In the genomic region with DNA sequence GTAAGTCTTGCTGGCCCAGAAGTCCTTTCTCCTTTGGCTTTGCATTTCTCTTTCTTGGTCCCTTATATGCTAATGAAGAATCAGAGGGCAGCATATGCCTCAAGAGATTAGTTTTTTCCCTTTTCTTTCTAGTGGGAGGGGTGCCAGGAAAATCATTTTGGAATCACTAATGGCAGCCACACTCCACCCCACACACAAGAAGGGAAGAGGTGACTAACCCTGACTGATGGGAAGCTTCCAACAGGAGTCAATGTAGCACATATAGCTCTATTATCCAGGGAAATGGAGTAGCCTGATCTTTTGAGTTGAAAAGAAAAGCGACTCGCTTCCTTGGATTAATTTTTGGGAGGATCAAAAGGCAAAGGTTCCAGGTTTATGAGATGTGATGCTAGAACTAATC, we compare ENCODE assay signal across 23 cellular contexts.
"Had no signal": no experiment of that assay in that cellular context is flagged by ENCODE, and none has a peak within 500 bp of the region (broad histone marks: within the 10 kb centered on the region; RNA-seq: fewer than 3 reads in every experiment).

No MANE protein-coding gene starts in this region.

- H3K9me3 ChIP-seq: body of pancreas had no signal

- H3K4me1 ChIP-seq: body of pancreas had no signal

- H3K27ac ChIP-seq: body of pancreas, VCaP had no signal

- DNase-seq: activated CD4-positive, alpha-beta memory T cell treated with anti-CD3 and anti-CD28 coated beads for 36 hours; activated CD4-positive, alpha-beta T cell treated with anti-CD3 and anti-CD28 coated beads, Interleukin-2, amount 10 ng/mL, durations not matched to agents 7 days and 5 days; activated CD4-positive, CD25-positive, alpha-beta regulatory T cell; activated CD8-positive, alpha-beta memory T cell treated with anti-CD3 and anti-CD28 coated beads for 24 hours; activated gamma-delta T cell; activated naive CD4-positive, alpha-beta T cell treated with anti-CD3 and anti-CD28 coated beads for 36 hours; activated T-cell treated with anti-CD3 and anti-CD28 coated beads, Interleukin-2, amount 50 U/mL, for 48 hours; amygdala; body of pancreas; KG1; MV-4-11; NCI-H1092 treated with DMSO at 0.1 percent for 48 hours; NCI-H1436; NCI-H1694 treated with DMSO at 0.1 percent for 48 hours; NCI-H2029 treated with DMSO at 0.1 percent for 48 hours; NCI-H446; NCI-H524; SHP77 treated with DMSO at 0.1 percent for 48 hours; T-helper 17 cell; T1000 had no signal

- H3K27me3 ChIP-seq: body of pancreas had no signal

- FAIRE-seq: RCC 7860, TTC549 had no signal

- H3K4me3 ChIP-seq: body of pancreas had no signal
